Comparison of ENCODE assay signal across 8 cellular contexts in the genomic region with DNA sequence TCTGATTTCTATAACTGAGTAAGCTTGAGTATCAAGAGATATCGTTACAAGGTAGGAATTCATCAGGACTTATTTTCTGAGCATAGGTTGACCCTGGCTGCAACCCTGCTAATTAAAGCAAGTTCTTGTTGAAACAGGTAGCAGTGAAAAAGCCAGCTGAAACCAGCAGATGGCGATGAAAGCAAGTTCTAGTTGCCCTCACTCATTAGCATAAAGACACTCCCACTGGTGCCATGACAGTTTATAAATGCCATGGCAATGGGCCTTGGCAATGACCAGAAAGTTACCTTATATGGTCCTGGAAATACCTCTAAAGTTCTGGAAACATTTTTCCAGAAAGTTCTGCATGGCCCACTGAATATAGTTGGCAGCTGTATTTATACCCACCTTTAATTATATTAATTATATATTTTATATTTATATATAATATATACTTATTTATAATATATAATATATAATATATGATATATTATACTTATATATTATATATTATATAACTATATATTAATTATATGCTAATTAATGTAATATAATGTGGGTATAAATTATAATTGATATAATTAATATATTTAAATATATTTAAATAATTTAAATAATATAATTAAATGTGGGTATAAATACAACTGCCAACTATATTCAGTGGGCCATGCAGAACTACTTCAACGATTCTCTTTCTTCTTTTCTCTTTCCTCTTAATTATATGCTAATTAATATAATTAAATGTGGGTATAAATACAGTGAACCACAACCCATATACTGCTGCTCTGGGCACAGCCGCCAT.
DNase-seq lines count a peak whose midpoint lies in the region; ATAC-seq lines count a peak whose summit lies in the region.

No MANE protein-coding gene starts in this region.

- no peaks in the 10 kb centered on the region for H3K9me3 ChIP-seq in effector memory CD4-positive, alpha-beta T cell (ENCODE audit: control insufficient read depth, low read length)

- DNase-seq in DMS 273 treated with DMSO at 0.1 percent for 48 hours (lab: John Stamatoyannopoulos, UW) (peak; percentile 20), HT1080 (ENCODE audit: low read depth) (peak; percentile 64), SK-N-DZ (ENCODE audit: low spot score) (peak; percentile 57), iris pigment epithelial cell (ENCODE audit: low read depth) (peak; percentile 24), C1 segment of cervical spinal cord (lab: John Stamatoyannopoulos, UW) (no peak)
- DNase-seq in effector memory CD4-positive, alpha-beta T cell: no peak

- peak; percentile 85 for ATAC-seq in GM21367 (IDR thresholded peaks at IDR 0.05; ENCODE audit: unreplicated experiment)
- no peak for ATAC-seq in GM18907 (IDR thresholded peaks at IDR 0.05; ENCODE audit: unreplicated experiment)

- no peaks in the 10 kb centered on the region for H3K4me1 ChIP-seq in effector memory CD4-positive, alpha-beta T cell (ENCODE audit: control insufficient read depth, insufficient read depth, low read length, poor library complexity, severe bottlenecking)

- H3K4me3 ChIP-seq in effector memory CD4-positive, alpha-beta T cell (ENCODE audit: insufficient read depth, low read depth, low read length, poor library complexity, severe bottlenecking): no peak overlapping the region

- H3K36me3 ChIP-seq in effector memory CD4-positive, alpha-beta T cell (ENCODE audit: control insufficient read depth, insufficient read depth, low read length): no peaks in the 10 kb centered on the region

- H3K27ac ChIP-seq in effector memory CD4-positive, alpha-beta T cell (ENCODE audit: insufficient read depth, low read length, poor library complexity, severe bottlenecking): no peak overlapping the region

- H3K27me3 ChIP-seq in effector memory CD4-positive, alpha-beta T cell (replicated peaks; ENCODE audit: control insufficient read depth, insufficient read depth, low read length, poor library complexity, severe bottlenecking): no peaks in the 10 kb centered on the region

Comparison
In these comparisons a context has a peak if more than half of its experiments do, and no peak if none do; other contexts are left out.
1. DNase-seq: peak in DMS 273 treated with DMSO at 0.1 percent for 48 hours (single experiment), HT1080 (single experiment), SK-N-DZ (single experiment) and iris pigment epithelial cell (single experiment); none in effector memory CD4-positive, alpha-beta T cell (0 of 3) and C1 segment of cervical spinal cord (0 of 14).